35 cellular contexts compared by ENCODE assay signal in the genomic region with DNA sequence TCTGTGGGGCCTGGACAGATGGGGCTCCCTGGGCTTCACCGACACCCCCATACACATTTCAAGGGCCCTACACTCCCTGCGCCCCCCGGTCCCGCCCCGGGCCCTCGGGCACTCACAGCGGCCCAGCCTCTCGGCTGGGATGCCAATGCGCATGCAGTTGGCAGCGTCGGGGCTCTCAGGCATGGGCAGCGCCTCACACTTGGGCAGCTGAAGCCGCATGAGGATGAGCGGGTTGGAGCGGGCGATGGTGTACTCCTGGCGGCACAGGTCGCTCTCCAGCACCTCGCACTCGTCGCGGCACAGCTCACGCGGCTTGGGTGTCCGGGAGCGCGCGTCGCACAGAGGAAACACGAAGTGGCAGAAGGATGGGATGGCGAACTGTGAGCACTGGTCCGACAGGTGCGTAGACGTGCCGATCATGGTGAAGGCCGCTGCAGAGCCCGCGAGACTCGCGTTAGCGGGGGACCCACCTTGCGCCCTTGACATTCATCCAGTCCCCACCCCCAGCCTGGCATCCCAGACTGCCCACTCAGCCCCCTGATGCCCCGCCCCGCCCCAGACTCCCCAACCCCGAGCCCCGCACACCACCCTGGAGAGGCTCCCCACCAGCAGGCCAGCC.
"Had no signal": no experiment of that assay in that cellular context is flagged by ENCODE, and none has a peak within 500 bp of the region (broad histone marks: within the 10 kb centered on the region; RNA-seq: fewer than 3 reads in every experiment).

No MANE protein-coding gene starts in this region.

- H3K27ac ChIP-seq: adrenal gland, body of pancreas, epithelial cell of prostate, foreskin keratinocyte, gastrocnemius medialis, WERI-Rb-1 had no signal

- H3K4me1 ChIP-seq: body of pancreas, foreskin keratinocyte, gastrocnemius medialis had no signal

- H3K4me3 ChIP-seq: adrenal gland, body of pancreas, gastrocnemius medialis had no signal

- H3K27me3 Mint-ChIP-seq: activated naive CD8-positive, alpha-beta T cell treated with anti-CD3 and anti-CD28 coated beads for 36 hours had no signal

- H3K27ac Mint-ChIP-seq: activated B cell treated with CpG ODN at 0.5 μM for 24 hours; activated CD8-positive, alpha-beta T cell treated with anti-CD3 and anti-CD28 coated beads for 36 hours; activated naive CD4-positive, alpha-beta T cell treated with anti-CD3 and anti-CD28 coated beads for 36 hours; activated naive CD4-positive, alpha-beta T cell treated with anti-CD3 and anti-CD28 coated beads, Interleukin-2, amount 50 U/mL, for 24 hours; activated naive CD8-positive, alpha-beta T cell treated with anti-CD3 and anti-CD28 coated beads for 36 hours; activated naive CD8-positive, alpha-beta T cell treated with anti-CD3 and anti-CD28 coated beads, Interleukin-2, amount 50 U/mL, for 24 hours; activated T-helper 2 cell treated with anti-CD3 and anti-CD28 coated beads, Interferon-gamma antibody, Interleukin-2, Interleukin-4, amounts not matched to agents 10 μg/mL and 5 μg/mL and 100 μg/mL, durations not matched to agents 14 hours and 24 hours and 36 hours; effector memory CD8-positive, alpha-beta T cell; T-helper 17 cell; T-helper 2 cell treated with Interferon-gamma antibody and Interleukin-4, amounts not matched to agents 5 μg/mL and 100 μg/mL, for 36 hours had no signal

- H3K9me3 Mint-ChIP-seq: activated B cell treated with CpG ODN at 0.5 μM for 24 hours; activated CD8-positive, alpha-beta T cell treated with anti-CD3 and anti-CD28 coated beads for 36 hours; activated naive CD4-positive, alpha-beta T cell treated with anti-CD3 and anti-CD28 coated beads for 36 hours; activated naive CD4-positive, alpha-beta T cell treated with anti-CD3 and anti-CD28 coated beads, Interleukin-2, amount 50 U/mL, for 24 hours; activated naive CD8-positive, alpha-beta T cell treated with anti-CD3 and anti-CD28 coated beads for 36 hours; activated naive CD8-positive, alpha-beta T cell treated with anti-CD3 and anti-CD28 coated beads, Interleukin-2, amount 50 U/mL, for 24 hours; activated T-cell treated with anti-CD3 and anti-CD28 coated beads, Interleukin-2, amount 50 U/mL, for 4 hours; activated T-helper 2 cell treated with anti-CD3 and anti-CD28 coated beads, Interferon-gamma antibody, Interleukin-2, Interleukin-4, amounts not matched to agents 10 μg/mL and 5 μg/mL and 100 μg/mL, durations not matched to agents 14 hours and 24 hours and 36 hours; effector memory CD8-positive, alpha-beta T cell; T-helper 2 cell treated with Interferon-gamma antibody and Interleukin-4, amounts not matched to agents 5 μg/mL and 100 μg/mL, for 36 hours had no signal

- H3K36me3 Mint-ChIP-seq: activated naive CD4-positive, alpha-beta T cell treated with anti-CD3 and anti-CD28 coated beads, Interleukin-2, amount 50 U/mL, for 24 hours; activated naive CD8-positive, alpha-beta T cell treated with anti-CD3 and anti-CD28 coated beads for 36 hours had no signal

- H3K4me3 Mint-ChIP-seq: activated B cell treated with CpG ODN at 0.5 μM for 24 hours; activated CD8-positive, alpha-beta T cell treated with anti-CD3 and anti-CD28 coated beads for 36 hours; activated naive CD4-positive, alpha-beta T cell treated with anti-CD3 and anti-CD28 coated beads for 36 hours; activated naive CD4-positive, alpha-beta T cell treated with anti-CD3 and anti-CD28 coated beads, Interleukin-2, amount 50 U/mL, for 24 hours; activated naive CD8-positive, alpha-beta T cell treated with anti-CD3 and anti-CD28 coated beads for 36 hours; activated naive CD8-positive, alpha-beta T cell treated with anti-CD3 and anti-CD28 coated beads, Interleukin-2, amount 50 U/mL, for 24 hours; activated T-cell treated with anti-CD3 and anti-CD28 coated beads, Interleukin-2, amount 50 U/mL, for 4 hours; T-helper 17 cell; T-helper 2 cell treated with Interferon-gamma antibody and Interleukin-4, amounts not matched to agents 5 μg/mL and 100 μg/mL, for 36 hours had no signal

- H3K4me1 Mint-ChIP-seq: activated B cell treated with CpG ODN at 0.5 μM for 24 hours; activated naive CD4-positive, alpha-beta T cell treated with anti-CD3 and anti-CD28 coated beads, Interleukin-2, amount 50 U/mL, for 24 hours; activated naive CD8-positive, alpha-beta T cell treated with anti-CD3 and anti-CD28 coated beads for 36 hours; T-helper 17 cell had no signal

- H3K9me3 ChIP-seq: adrenal gland, body of pancreas, gastrocnemius medialis had no signal

- ATAC-seq: activated CD4-positive, CD25-positive, alpha-beta regulatory T cell treated with anti-CD3 and anti-CD28 coated beads, Interleukin-2, amount 50 U/mL, for 24 hours; activated CD8-positive, alpha-beta T cell treated with anti-CD3 and anti-CD28 coated beads for 36 hours; activated naive CD8-positive, alpha-beta T cell treated with anti-CD3 and anti-CD28 coated beads, Interleukin-2, amount 50 U/mL, for 24 hours; activated T-cell treated with anti-CD3 and anti-CD28 coated beads, Interleukin-2, amount 50 U/mL, for 4 hours; body of pancreas; effector memory CD8-positive, alpha-beta T cell; esophagus mucosa; foreskin keratinocyte; gastrocnemius medialis; T-helper 17 cell had no signal

- H3K36me3 ChIP-seq: gastrocnemius medialis had no signal

- FAIRE-seq: colon, endometrium, endothelial cell of umbilical vein had no signal

- DNase-seq: activated B cell treated with CpG ODN at 0.5 μM for 24 hours; activated CD4-positive, alpha-beta T cell treated with anti-CD3 and anti-CD28 coated beads for 48 hours; activated CD4-positive, alpha-beta T cell treated with anti-CD3 and anti-CD28 coated beads, Interleukin-2, amount 50 U/mL, for 1 hour; activated CD4-positive, alpha-beta T cell treated with anti-CD3 and anti-CD28 coated beads, Interleukin-2, amount 50 U/mL, for 48 hours; activated CD8-positive, alpha-beta memory T cell treated with anti-CD3 and anti-CD28 coated beads for 24 hours; activated CD8-positive, alpha-beta T cell treated with anti-CD3 and anti-CD28 coated beads for 36 hours; activated effector memory CD4-positive, alpha-beta T cell treated with anti-CD3 and anti-CD28 coated beads, Interleukin-2, amount 50 U/mL, for 16 hours; activated naive CD4-positive, alpha-beta T cell treated with anti-CD3 and anti-CD28 coated beads for 36 hours; activated naive CD8-positive, alpha-beta T cell treated with anti-CD3 and anti-CD28 coated beads for 36 hours; activated naive CD8-positive, alpha-beta T cell treated with anti-CD3 and anti-CD28 coated beads, Interleukin-2, amount 50 U/mL, for 24 hours; activated T-cell treated with anti-CD3 and anti-CD28 coated beads, Interleukin-2, amount 50 U/mL, for 4 hours; adrenal gland; amygdala; aorta; body of pancreas; caudate nucleus; cortex of kidney; effector CD4-positive, alpha-beta T cell; effector memory CD8-positive, alpha-beta T cell; foreskin keratinocyte; gastrocnemius medialis; SW 1271; T-helper 1 cell; T-helper 17 cell; T1000; WERI-Rb-1 had no signal

- H3K27me3 ChIP-seq: adrenal gland, body of pancreas, foreskin keratinocyte, gastrocnemius medialis had no signal
